Comparison of ENCODE assay signal across 1 cellular context in the genomic region with DNA sequence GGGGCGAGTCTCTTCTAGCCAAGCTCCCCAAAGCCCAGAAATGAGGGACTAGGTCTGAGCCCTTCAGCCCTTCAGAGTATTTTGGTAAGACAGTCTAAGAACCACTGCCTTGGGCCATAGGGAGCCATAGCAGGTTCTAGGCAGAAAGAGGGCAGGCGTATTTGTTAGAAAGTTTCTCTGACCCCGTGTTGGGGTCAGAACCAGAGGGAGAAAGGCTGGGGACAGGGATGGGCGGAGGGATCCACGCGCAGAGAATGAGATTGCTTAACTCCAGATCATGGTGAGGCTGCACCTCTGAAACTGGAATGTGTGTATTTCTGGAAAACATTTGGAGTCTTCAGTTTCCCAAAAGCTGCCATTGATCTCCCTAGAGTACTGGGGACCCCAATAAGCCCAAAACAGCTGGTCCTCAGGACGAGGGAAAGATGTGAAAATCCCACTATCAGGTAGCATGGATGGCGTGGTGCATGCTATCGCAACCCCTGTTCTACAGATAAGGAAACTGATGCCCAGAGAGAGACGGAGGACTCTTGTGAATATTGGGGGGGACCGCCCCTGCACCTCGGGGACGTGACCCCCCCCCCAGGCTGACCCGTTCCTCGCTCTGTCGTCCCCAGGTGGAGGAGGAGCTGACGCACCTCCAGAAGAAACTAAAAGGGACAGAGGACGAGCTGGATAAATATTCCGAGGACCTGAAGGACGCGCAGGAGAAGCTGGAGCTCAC.
TF ChIP-seq lines count a peak whose summit lies in the region.

No MANE protein-coding gene starts in this region.

TF ChIP-seq in GM23338, 12 proteins besides CTCF, POLR2A, EP300 and RAD21 (continued from another document):
- TF ChIP-seq, protein P1, sequence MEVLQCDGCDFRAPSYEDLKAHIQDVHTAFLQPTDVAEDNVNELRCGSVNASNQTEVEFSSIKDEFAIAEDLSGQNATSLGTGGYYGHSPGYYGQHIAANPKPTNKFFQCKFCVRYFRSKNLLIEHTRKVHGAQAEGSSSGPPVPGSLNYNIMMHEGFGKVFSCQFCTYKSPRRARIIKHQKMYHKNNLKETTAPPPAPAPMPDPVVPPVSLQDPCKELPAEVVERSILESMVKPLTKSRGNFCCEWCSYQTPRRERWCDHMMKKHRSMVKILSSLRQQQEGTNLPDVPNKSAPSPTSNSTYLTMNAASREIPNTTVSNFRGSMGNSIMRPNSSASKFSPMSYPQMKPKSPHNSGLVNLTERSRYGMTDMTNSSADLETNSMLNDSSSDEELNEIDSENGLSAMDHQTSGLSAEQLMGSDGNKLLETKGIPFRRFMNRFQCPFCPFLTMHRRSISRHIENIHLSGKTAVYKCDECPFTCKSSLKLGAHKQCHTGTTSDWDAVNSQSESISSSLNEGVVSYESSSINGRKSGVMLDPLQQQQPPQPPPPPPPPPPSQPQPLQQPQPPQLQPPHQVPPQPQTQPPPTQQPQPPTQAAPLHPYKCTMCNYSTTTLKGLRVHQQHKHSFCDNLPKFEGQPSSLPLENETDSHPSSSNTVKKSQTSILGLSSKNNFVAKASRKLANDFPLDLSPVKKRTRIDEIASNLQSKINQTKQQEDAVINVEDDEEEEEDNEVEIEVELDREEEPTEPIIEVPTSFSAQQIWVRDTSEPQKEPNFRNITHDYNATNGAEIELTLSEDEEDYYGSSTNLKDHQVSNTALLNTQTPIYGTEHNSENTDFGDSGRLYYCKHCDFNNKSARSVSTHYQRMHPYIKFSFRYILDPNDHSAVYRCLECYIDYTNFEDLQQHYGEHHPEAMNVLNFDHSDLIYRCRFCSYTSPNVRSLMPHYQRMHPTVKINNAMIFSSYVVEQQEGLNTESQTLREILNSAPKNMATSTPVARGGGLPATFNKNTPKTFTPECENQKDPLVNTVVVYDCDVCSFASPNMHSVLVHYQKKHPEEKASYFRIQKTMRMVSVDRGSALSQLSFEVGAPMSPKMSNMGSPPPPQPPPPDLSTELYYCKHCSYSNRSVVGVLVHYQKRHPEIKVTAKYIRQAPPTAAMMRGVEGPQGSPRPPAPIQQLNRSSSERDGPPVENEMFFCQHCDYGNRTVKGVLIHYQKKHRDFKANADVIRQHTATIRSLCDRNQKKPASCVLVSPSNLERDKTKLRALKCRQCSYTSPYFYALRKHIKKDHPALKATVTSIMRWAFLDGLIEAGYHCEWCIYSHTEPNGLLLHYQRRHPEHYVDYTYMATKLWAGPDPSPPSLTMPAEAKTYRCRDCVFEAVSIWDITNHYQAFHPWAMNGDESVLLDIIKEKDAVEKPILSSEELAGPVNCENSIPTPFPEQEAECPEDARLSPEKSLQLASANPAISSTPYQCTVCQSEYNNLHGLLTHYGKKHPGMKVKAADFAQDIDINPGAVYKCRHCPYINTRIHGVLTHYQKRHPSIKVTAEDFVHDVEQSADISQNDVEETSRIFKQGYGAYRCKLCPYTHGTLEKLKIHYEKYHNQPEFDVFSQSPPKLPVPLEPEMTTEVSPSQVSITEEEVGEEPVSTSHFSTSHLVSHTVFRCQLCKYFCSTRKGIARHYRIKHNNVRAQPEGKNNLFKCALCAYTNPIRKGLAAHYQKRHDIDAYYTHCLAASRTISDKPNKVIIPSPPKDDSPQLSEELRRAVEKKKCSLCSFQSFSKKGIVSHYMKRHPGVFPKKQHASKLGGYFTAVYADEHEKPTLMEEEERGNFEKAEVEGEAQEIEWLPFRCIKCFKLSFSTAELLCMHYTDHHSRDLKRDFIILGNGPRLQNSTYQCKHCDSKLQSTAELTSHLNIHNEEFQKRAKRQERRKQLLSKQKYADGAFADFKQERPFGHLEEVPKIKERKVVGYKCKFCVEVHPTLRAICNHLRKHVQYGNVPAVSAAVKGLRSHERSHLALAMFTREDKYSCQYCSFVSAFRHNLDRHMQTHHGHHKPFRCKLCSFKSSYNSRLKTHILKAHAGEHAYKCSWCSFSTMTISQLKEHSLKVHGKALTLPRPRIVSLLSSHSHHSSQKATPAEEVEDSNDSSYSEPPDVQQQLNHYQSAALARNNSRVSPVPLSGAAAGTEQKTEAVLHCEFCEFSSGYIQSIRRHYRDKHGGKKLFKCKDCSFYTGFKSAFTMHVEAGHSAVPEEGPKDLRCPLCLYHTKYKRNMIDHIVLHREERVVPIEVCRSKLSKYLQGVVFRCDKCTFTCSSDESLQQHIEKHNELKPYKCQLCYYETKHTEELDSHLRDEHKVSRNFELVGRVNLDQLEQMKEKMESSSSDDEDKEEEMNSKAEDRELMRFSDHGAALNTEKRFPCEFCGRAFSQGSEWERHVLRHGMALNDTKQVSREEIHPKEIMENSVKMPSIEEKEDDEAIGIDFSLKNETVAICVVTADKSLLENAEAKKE (CRISPR knock-in tag; IDR thresholded peaks at IDR 0.05) = no peak
- TF ChIP-seq STAT1 (IDR thresholded peaks at IDR 0.05; ENCODE audit: unreplicated experiment) (no peak), POLR2AphosphoS5 (IDR thresholded peaks at IDR 0.05; ENCODE audit: low read depth) (no peak)
- TF ChIP-seq, protein P2, sequence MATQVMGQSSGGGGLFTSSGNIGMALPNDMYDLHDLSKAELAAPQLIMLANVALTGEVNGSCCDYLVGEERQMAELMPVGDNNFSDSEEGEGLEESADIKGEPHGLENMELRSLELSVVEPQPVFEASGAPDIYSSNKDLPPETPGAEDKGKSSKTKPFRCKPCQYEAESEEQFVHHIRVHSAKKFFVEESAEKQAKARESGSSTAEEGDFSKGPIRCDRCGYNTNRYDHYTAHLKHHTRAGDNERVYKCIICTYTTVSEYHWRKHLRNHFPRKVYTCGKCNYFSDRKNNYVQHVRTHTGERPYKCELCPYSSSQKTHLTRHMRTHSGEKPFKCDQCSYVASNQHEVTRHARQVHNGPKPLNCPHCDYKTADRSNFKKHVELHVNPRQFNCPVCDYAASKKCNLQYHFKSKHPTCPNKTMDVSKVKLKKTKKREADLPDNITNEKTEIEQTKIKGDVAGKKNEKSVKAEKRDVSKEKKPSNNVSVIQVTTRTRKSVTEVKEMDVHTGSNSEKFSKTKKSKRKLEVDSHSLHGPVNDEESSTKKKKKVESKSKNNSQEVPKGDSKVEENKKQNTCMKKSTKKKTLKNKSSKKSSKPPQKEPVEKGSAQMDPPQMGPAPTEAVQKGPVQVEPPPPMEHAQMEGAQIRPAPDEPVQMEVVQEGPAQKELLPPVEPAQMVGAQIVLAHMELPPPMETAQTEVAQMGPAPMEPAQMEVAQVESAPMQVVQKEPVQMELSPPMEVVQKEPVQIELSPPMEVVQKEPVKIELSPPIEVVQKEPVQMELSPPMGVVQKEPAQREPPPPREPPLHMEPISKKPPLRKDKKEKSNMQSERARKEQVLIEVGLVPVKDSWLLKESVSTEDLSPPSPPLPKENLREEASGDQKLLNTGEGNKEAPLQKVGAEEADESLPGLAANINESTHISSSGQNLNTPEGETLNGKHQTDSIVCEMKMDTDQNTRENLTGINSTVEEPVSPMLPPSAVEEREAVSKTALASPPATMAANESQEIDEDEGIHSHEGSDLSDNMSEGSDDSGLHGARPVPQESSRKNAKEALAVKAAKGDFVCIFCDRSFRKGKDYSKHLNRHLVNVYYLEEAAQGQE (IDR thresholded peaks at IDR 0.05; ENCODE audit: unreplicated experiment) = no peak
